Comparison of ENCODE assay signal across 11 cellular contexts in the genomic region with DNA sequence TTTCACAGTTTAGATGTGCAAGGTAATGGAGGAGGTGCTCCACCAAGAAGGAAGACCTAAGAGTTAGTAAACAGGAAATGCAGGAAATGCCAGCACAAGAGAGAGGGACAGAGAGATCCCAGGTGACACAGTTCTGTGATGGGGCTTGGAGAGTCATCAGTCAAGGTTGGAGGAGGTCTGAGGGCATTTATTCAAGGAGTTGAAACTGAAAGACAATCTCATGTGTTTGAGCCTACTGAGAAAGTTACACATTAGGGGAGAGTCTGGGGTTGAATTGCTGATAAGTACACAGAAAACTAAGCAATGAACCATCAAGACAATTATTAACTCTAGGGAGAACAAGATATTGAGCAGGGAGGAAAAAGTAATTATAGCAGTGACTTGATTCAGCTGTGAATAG.
DNase-seq lines count a peak whose midpoint lies in the region; ATAC-seq and TF ChIP-seq lines count a peak whose summit lies in the region.
"Had no signal": no experiment of that assay in that cellular context is flagged by ENCODE, and none has a peak within 500 bp of the region (broad histone marks: within the 10 kb centered on the region; RNA-seq: fewer than 3 reads in every experiment).

No MANE protein-coding gene starts in this region.

- peak; percentile 36 for ATAC-seq in activated CD4-positive, alpha-beta T cell treated with anti-CD3 and anti-CD28 coated beads for 36 hours
- peak; percentile 88 for ATAC-seq in GM21717 (IDR thresholded peaks at IDR 0.05; ENCODE audit: unreplicated experiment)
- ATAC-seq in HG03520 (IDR thresholded peaks at IDR 0.05; ENCODE audit: unreplicated experiment): peak; percentile 83

- H3K27ac Mint-ChIP-seq in activated CD4-positive, alpha-beta T cell treated with anti-CD3 and anti-CD28 coated beads for 36 hours: peak overlapping the region; percentile 4
- no peak overlapping the region for H3K27ac Mint-ChIP-seq in activated CD4-positive, alpha-beta T cell treated with anti-CD3 and anti-CD28 coated beads, Interleukin-2, amount 10 ng/mL, durations not matched to agents 7 days and 5 days
- peak overlapping the region; percentile 1 for H3K27ac Mint-ChIP-seq in neural crest cell (ENCODE audit: unreplicated experiment)
- H3K27ac Mint-ChIP-seq: T-helper 1 cell treated with Interleukin-12 subunit alpha and Interleukin-12 subunit beta and Interleukin-4 antibody, amounts not matched to agents 30 μg/mL and 1 μg/mL, for 36 hours had no signal

- no peaks in the 10 kb centered on the region for H3K27me3 Mint-ChIP-seq in activated CD4-positive, alpha-beta T cell treated with anti-CD3 and anti-CD28 coated beads for 36 hours
- H3K27me3 Mint-ChIP-seq in activated CD4-positive, alpha-beta T cell treated with anti-CD3 and anti-CD28 coated beads, Interleukin-2, amount 10 ng/mL, durations not matched to agents 7 days and 5 days: no peaks in the 10 kb centered on the region
- H3K27me3 Mint-ChIP-seq in neural crest cell (ENCODE audit: low read depth): no peaks in the 10 kb centered on the region
- H3K27me3 Mint-ChIP-seq: naive B cell had no signal

- H3K27me3 ChIP-seq in tibial nerve: no peaks in the 10 kb centered on the region

- H3K4me3 ChIP-seq in tibial nerve: no peak overlapping the region

- H3K9me3 ChIP-seq in tibial nerve: no peaks in the 10 kb centered on the region

- H3K36me3 ChIP-seq in tibial nerve: peaks cover 0 to 27% (median 0%) of the 10 kb centered on the region in 3 donors

- CTCF ChIA-PET in activated CD4-positive, alpha-beta T cell treated with anti-CD3 and anti-CD28 coated beads for 36 hours (lab: Charles Lee): no interaction called here
- CTCF ChIA-PET in activated CD4-positive, alpha-beta T cell treated with anti-CD3 and anti-CD28 coated beads, Interleukin-2, amount 10 ng/mL, durations not matched to agents 7 days and 5 days (lab: Charles Lee): interaction anchor here (1.6 kb wide), 1 partner anchor 11 kb away, joined by 4 read pairs; no protein-coding TSS in a partner anchor
- CTCF ChIA-PET in GM10248 (lab: Yijun Ruan, JAX): interaction anchor here (0.9 to 1.5 kb wide), 3 partner anchors 12 to 60 kb away, joined by 3 read pairs; no protein-coding TSS in a partner anchor

- peaks cover 14% of the 10 kb centered on the region for H3K4me1 Mint-ChIP-seq in activated CD4-positive, alpha-beta T cell treated with anti-CD3 and anti-CD28 coated beads for 36 hours
- peaks cover 12% of the 10 kb centered on the region for H3K4me1 Mint-ChIP-seq in activated CD4-positive, alpha-beta T cell treated with anti-CD3 and anti-CD28 coated beads, Interleukin-2, amount 10 ng/mL, durations not matched to agents 7 days and 5 days
- peaks cover 6% of the 10 kb centered on the region for H3K4me1 Mint-ChIP-seq in neural crest cell

- POLR2A ChIA-PET in activated CD4-positive, alpha-beta T cell treated with anti-CD3 and anti-CD28 coated beads for 36 hours (lab: Charles Lee): no interaction called here
- POLR2A ChIA-PET in activated CD4-positive, alpha-beta T cell treated with anti-CD3 and anti-CD28 coated beads, Interleukin-2, amount 10 ng/mL, durations not matched to agents 7 days and 5 days (lab: Charles Lee): no interaction called here
- POLR2A ChIA-PET in GM10248 (lab: Yijun Ruan, JAX): no interaction called here

- no peak for TF ChIP-seq EP300 in tibial nerve (IDR thresholded peaks at IDR 0.05)

- TF ChIP-seq CTCF in neural crest cell (conservative IDR thresholded peaks at IDR 0.05): no peak
- TF ChIP-seq CTCF in tibial nerve (IDR thresholded peaks at IDR 0.05): no peak
- no peak for TF ChIP-seq CTCF in GM10248 (IDR thresholded peaks at IDR 0.05; ENCODE audit: control extremely low read depth, extremely low read depth, low read depth, missing control alignments)

- no peak overlapping the region for H3K27ac ChIP-seq in tibial nerve

- H3K4me3 Mint-ChIP-seq in activated CD4-positive, alpha-beta T cell treated with anti-CD3 and anti-CD28 coated beads for 36 hours: no peak overlapping the region
- H3K4me3 Mint-ChIP-seq in activated CD4-positive, alpha-beta T cell treated with anti-CD3 and anti-CD28 coated beads, Interleukin-2, amount 10 ng/mL, durations not matched to agents 7 days and 5 days: no peak overlapping the region
- no peak overlapping the region for H3K4me3 Mint-ChIP-seq in neural crest cell
- H3K4me3 Mint-ChIP-seq: naive B cell; T-helper 1 cell treated with Interleukin-12 subunit alpha and Interleukin-12 subunit beta and Interleukin-4 antibody, amounts not matched to agents 30 μg/mL and 1 μg/mL, for 36 hours had no signal

- peaks cover 1% of the 10 kb centered on the region for H3K9me3 Mint-ChIP-seq in activated CD4-positive, alpha-beta T cell treated with anti-CD3 and anti-CD28 coated beads for 36 hours (ENCODE audit: low read depth)
- peaks cover 3% of the 10 kb centered on the region for H3K9me3 Mint-ChIP-seq in activated CD4-positive, alpha-beta T cell treated with anti-CD3 and anti-CD28 coated beads, Interleukin-2, amount 10 ng/mL, durations not matched to agents 7 days and 5 days
- H3K9me3 Mint-ChIP-seq in neural crest cell: no peaks in the 10 kb centered on the region
- H3K9me3 Mint-ChIP-seq: T-helper 1 cell treated with Interleukin-12 subunit alpha and Interleukin-12 subunit beta and Interleukin-4 antibody, amounts not matched to agents 30 μg/mL and 1 μg/mL, for 36 hours had no signal

- peaks cover 52% of the 10 kb centered on the region for H3K36me3 Mint-ChIP-seq in activated CD4-positive, alpha-beta T cell treated with anti-CD3 and anti-CD28 coated beads for 36 hours (ENCODE audit: low read depth)
- peaks cover 55% of the 10 kb centered on the region for H3K36me3 Mint-ChIP-seq in activated CD4-positive, alpha-beta T cell treated with anti-CD3 and anti-CD28 coated beads, Interleukin-2, amount 10 ng/mL, durations not matched to agents 7 days and 5 days (ENCODE audit: low read depth)
- peaks cover 30% of the 10 kb centered on the region for H3K36me3 Mint-ChIP-seq in neural crest cell (ENCODE audit: low read depth)

- intact Hi-C loops in activated CD4-positive, alpha-beta T cell treated with anti-CD3 and anti-CD28 coated beads for 36 hours (cut with DNase I, micrococcal nuclease): no loop called here

- no peak for TF ChIP-seq POLR2A in tibial nerve (IDR thresholded peaks at IDR 0.05)

- peaks cover 0 to 23% (median 3%) of the 10 kb centered on the region in 4 donors for H3K4me1 ChIP-seq in tibial nerve

- DNase-seq in activated CD4-positive, alpha-beta T cell treated with anti-CD3 and anti-CD28 coated beads for 36 hours: no peak
- DNase-seq in activated CD4-positive, alpha-beta T cell treated with anti-CD3 and anti-CD28 coated beads, Interleukin-2, amount 10 ng/mL, durations not matched to agents 7 days and 5 days: no peak
- DNase-seq in neural crest cell (ENCODE audit: low read depth, low spot score): no peak
- DNase-seq in tibial nerve (ENCODE audit: low spot score in 2 of 2): no peak
- no peak for DNase-seq in GM10248 (ENCODE audit: extremely low spot score)
- DNase-seq in stimulated activated naive CD4-positive, alpha-beta T cell (lab: John Stamatoyannopoulos, UW): no peak
- DNase-seq: naive B cell, NCI-H2081 treated with DMSO at 0.1 percent for 48 hours had no signal

Comparison
In these comparisons a context has a peak if more than half of its experiments do, and no peak if none do; other contexts are left out.
1. ATAC-seq: peak in every context shown above with its lines; median percentile 88 in GM21717; 83 in HG03520; 36 in activated CD4-positive, alpha-beta T cell treated with anti-CD3 and anti-CD28 coated beads for 36 hours.